ENCODE assay signal across 2 cellular contexts in genomic region chr2:203261326-203262159, GRCh38.
TF ChIP-seq lines count a peak whose summit lies in the region.

No MANE protein-coding gene starts in this region.

TF ChIP-seq in K562, 482 proteins besides CTCF, POLR2A, EP300 and RAD21:
- TF ChIP-seq NUFIP1 (IDR thresholded peaks at IDR 0.05; ENCODE audit: partially characterized antibody) (no peak), MAFG (tag; conservative IDR thresholded peaks at IDR 0.05) (no peak), CBX1 (IDR thresholded peaks at IDR 0.05; ENCODE audit: low read depth) (no peak), NR1H2 (CRISPR knock-in tag; IDR thresholded peaks at IDR 0.05) (no peak), ZNF311 (CRISPR knock-in tag; IDR thresholded peaks at IDR 0.05) (no peak), CREM (IDR thresholded peaks at IDR 0.05; ENCODE audit: low read depth) (no peak), ZNF408 (CRISPR knock-in tag; IDR thresholded peaks at IDR 0.05; ENCODE audit: low read depth) (no peak), ZNF232 (CRISPR knock-in tag; IDR thresholded peaks at IDR 0.05) (no peak), SMC3 (conservative IDR thresholded peaks at IDR 0.05; ENCODE audit: insufficient read depth, low read depth, low read length) (no peak), RUNX1 (IDR thresholded peaks at IDR 0.05; ENCODE audit: low read depth) (no peak), ZNF586 (CRISPR knock-in tag; conservative IDR thresholded peaks at IDR 0.05) (no peak), MCM5 (IDR thresholded peaks at IDR 0.05; ENCODE audit: low read depth) (no peak), PTRF (tag; IDR thresholded peaks at IDR 0.05) (no peak), CREBBP (IDR thresholded peaks at IDR 0.05; ENCODE audit: low read depth, low read length) (no peak)
- TF ChIP-seq, protein P1, sequence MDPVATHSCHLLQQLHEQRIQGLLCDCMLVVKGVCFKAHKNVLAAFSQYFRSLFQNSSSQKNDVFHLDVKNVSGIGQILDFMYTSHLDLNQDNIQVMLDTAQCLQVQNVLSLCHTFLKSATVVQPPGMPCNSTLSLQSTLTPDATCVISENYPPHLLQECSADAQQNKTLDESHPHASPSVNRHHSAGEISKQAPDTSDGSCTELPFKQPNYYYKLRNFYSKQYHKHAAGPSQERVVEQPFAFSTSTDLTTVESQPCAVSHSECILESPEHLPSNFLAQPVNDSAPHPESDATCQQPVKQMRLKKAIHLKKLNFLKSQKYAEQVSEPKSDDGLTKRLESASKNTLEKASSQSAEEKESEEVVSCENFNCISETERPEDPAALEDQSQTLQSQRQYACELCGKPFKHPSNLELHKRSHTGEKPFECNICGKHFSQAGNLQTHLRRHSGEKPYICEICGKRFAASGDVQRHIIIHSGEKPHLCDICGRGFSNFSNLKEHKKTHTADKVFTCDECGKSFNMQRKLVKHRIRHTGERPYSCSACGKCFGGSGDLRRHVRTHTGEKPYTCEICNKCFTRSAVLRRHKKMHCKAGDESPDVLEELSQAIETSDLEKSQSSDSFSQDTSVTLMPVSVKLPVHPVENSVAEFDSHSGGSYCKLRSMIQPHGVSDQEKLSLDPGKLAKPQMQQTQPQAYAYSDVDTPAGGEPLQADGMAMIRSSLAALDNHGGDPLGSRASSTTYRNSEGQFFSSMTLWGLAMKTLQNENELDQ (CRISPR knock-in tag; IDR thresholded peaks at IDR 0.05; ENCODE audit: borderline replicate concordance), result no peak
- TF ChIP-seq, protein P2, sequence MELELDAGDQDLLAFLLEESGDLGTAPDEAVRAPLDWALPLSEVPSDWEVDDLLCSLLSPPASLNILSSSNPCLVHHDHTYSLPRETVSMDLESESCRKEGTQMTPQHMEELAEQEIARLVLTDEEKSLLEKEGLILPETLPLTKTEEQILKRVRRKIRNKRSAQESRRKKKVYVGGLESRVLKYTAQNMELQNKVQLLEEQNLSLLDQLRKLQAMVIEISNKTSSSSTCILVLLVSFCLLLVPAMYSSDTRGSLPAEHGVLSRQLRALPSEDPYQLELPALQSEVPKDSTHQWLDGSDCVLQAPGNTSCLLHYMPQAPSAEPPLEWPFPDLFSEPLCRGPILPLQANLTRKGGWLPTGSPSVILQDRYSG (tag; conservative IDR thresholded peaks at IDR 0.05; ENCODE audit: low read depth), result no peak
TF ChIP-seq in K562: peak in this region for 0.

TF ChIP-seq in HepG2, 621 proteins besides CTCF, POLR2A, EP300 and RAD21:
- TF ChIP-seq ZNF263 (CRISPR knock-in tag; IDR thresholded peaks at IDR 0.05) (0 out of 2 replicates have a peak, but pooled peaks have one; percentile 15), NCOR1 (IDR thresholded peaks at IDR 0.05; ENCODE audit: borderline replicate concordance, low read length) (0 out of 2 replicates have a peak, but pooled peaks have one; percentile 17), HNF4A (CRISPR knock-in tag; IDR thresholded peaks at IDR 0.05) (peak; percentile 67), NFIB (CRISPR knock-in tag; IDR thresholded peaks at IDR 0.05; ENCODE audit: borderline replicate concordance) (0 out of 2 replicates have a peak, but pooled peaks have one; percentile 27), STAG1 (CRISPR knock-in tag; IDR thresholded peaks at IDR 0.05) (peak; percentile 31), CEBPG (CRISPR knock-in tag; IDR thresholded peaks at IDR 0.05) (no peak), CEBPB (IDR thresholded peaks at IDR 0.05; ENCODE audit: borderline replicate concordance, low read depth, low read length) (peak; percentile 29; the same call in 1 of the 2 replicates), ZNF317 (CRISPR knock-in tag; IDR thresholded peaks at IDR 0.05) (peak; percentile 99)
- TF ChIP-seq, protein P3, sequence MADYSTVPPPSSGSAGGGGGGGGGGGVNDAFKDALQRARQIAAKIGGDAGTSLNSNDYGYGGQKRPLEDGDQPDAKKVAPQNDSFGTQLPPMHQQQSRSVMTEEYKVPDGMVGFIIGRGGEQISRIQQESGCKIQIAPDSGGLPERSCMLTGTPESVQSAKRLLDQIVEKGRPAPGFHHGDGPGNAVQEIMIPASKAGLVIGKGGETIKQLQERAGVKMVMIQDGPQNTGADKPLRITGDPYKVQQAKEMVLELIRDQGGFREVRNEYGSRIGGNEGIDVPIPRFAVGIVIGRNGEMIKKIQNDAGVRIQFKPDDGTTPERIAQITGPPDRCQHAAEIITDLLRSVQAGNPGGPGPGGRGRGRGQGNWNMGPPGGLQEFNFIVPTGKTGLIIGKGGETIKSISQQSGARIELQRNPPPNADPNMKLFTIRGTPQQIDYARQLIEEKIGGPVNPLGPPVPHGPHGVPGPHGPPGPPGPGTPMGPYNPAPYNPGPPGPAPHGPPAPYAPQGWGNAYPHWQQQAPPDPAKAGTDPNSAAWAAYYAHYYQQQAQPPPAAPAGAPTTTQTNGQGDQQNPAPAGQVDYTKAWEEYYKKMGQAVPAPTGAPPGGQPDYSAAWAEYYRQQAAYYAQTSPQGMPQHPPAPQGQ (CRISPR knock-in tag; IDR thresholded peaks at IDR 0.05; ENCODE audit: borderline replicate concordance), result no peak
